In genomic region chr17:37413875-37414519, GRCh38 we compare ENCODE assay signal across 14 cellular contexts. TPM values are rescaled to one million over a fixed set of nuclear protein-coding genes. Genes with fewer than 3 reads are reported as not detected.
DNase-seq lines count a peak whose midpoint lies in the region; TF ChIP-seq lines count a peak whose summit lies in the region.
"Had no signal": no experiment of that assay in that cellular context is flagged by ENCODE, and none has a peak within 500 bp of the region (broad histone marks: within the 10 kb centered on the region; RNA-seq: fewer than 3 reads in every experiment).

No MANE protein-coding gene starts in this region.

- H3K9me3 ChIP-seq in breast epithelium (no peaks in the 10 kb centered on the region), SJCRH30 (replicated peaks) (no peaks in the 10 kb centered on the region)
- H3K9me3 ChIP-seq: neutrophil, vagina had no signal

- H3K27ac ChIP-seq in breast epithelium (no peak overlapping the region), RWPE1 (no peak overlapping the region), SJCRH30 (no peak overlapping the region)
- H3K27ac ChIP-seq: neutrophil, vagina had no signal

- H3K4me3 Mint-ChIP-seq in MCF 10A (ENCODE audit: unreplicated experiment), result no peak overlapping the region

- H3K4me1 ChIP-seq in breast epithelium (no peaks in the 10 kb centered on the region), SJCRH30 (no peaks in the 10 kb centered on the region)
- H3K4me1 ChIP-seq: vagina had no signal

- peaks cover 71% of the 10 kb centered on the region for H3K36me3 Mint-ChIP-seq in MCF 10A (ENCODE audit: insufficient read depth, unreplicated experiment)

- POLR2A ChIA-PET in MCF 10A (lab: Yijun Ruan, JAX), result interaction anchor here (0.6 to 1.0 kb wide), 5 partner anchors 9 to 1557 kb away, joined by 3 to 4 read pairs (median 3); no protein-coding TSS in a partner anchor
- POLR2A ChIA-PET in RWPE1 (lab: Yijun Ruan, JAX; ENCODE audit: low non-redundant PET), result no interaction called here

- DNase-seq in MCF 10A (ENCODE audit: unreplicated experiment), result no peak
- no peak for DNase-seq in breast epithelium (ENCODE audit: low spot score in 2 of 2)
- no peak for DNase-seq in RWPE1 (ENCODE audit: low spot score)
- DNase-seq in fibroblast of mammary gland (ENCODE audit: low read depth), result peak; percentile 25
- no peak for DNase-seq in NCI-H524 treated with DMSO at 0.1 percent for 48 hours (lab: John Stamatoyannopoulos, UW)
- no peak for DNase-seq in DMS153 (lab: John Stamatoyannopoulos, UW)
- DNase-seq in GM13976 (ENCODE audit: low spot score), result no peak
- DNase-seq in SJCRH30, result no peak
- DNase-seq: activated naive CD4-positive, alpha-beta T cell treated with anti-CD3 and anti-CD28 coated beads, Interleukin-2, amount 50 U/mL, for 16 hours; C1 segment of cervical spinal cord; NCI-H187 had no signal

- H3K36me3 ChIP-seq in breast epithelium, result no peaks in the 10 kb centered on the region
- peaks cover 55% of the 10 kb centered on the region for H3K36me3 ChIP-seq in SJCRH30

- CTCF ChIA-PET in MCF 10A (lab: Yijun Ruan, JAX), result interaction anchor here (0.6 to 1.2 kb wide), 6 partner anchors 13 to 1184 kb away, joined by 3 to 6 read pairs (median 3); no protein-coding TSS in a partner anchor
- CTCF ChIA-PET in RWPE1 (lab: Yijun Ruan, JAX), result interaction anchor here (0.6 kb wide), 2 partner anchors 39 to 402 kb away, joined by 4 to 5 read pairs; no protein-coding TSS in a partner anchor

- H3K27ac Mint-ChIP-seq in MCF 10A (ENCODE audit: low read depth, unreplicated experiment), result no peak overlapping the region

- H3K4me3 ChIP-seq in breast epithelium, result no peak overlapping the region
- H3K4me3 ChIP-seq in fibroblast of mammary gland (ENCODE audit: control insufficient read depth, low read depth, low read length), result no peak overlapping the region
- no peak overlapping the region for H3K4me3 ChIP-seq in SJCRH30
- H3K4me3 ChIP-seq: vagina had no signal

- no TSS peak for BruUV-seq in MCF 10A (replicated peaks; lab: Mats Ljungman, UMichigan)

- intact Hi-C loops in MCF 10A (cut with micrococcal nuclease) (no loop called here), breast epithelium (cut with DNase I; ENCODE audit: low total_unique reads) (loop anchor here (5.0 kb wide), 1 partner anchor 73 kb away; the partner anchor contains the start of gene DUSP14)

- H3K9me3 Mint-ChIP-seq in MCF 10A (ENCODE audit: unreplicated experiment), result no peaks in the 10 kb centered on the region

- H3K4me1 Mint-ChIP-seq in MCF 10A (ENCODE audit: insufficient read depth, unreplicated experiment), result no peaks in the 10 kb centered on the region

- no peak for TF ChIP-seq POLR2A in breast epithelium (IDR thresholded peaks at IDR 0.05)

- in situ Hi-C loops in GM13976 (cut with MboI; ENCODE audit: low sequenced_read_pairs, unreplicated experiment), result no loop called here

- H3K27me3 Mint-ChIP-seq in MCF 10A (ENCODE audit: insufficient read depth, unreplicated experiment), result no peaks in the 10 kb centered on the region

- TF ChIP-seq CTCF in MCF 10A (IDR thresholded peaks at IDR 0.05; ENCODE audit: unreplicated experiment), result peak; percentile 28
- no peak for TF ChIP-seq CTCF in breast epithelium (IDR thresholded peaks at IDR 0.05)
- TF ChIP-seq CTCF in RWPE1 (conservative IDR thresholded peaks at IDR 0.05; ENCODE audit: low read depth), result peak; percentile 28; the same call in 1 of the 2 replicates
- peak; percentile 39 for TF ChIP-seq CTCF in fibroblast of mammary gland (conservative IDR thresholded peaks at IDR 0.05; ENCODE audit: control insufficient read depth, insufficient read depth, low read depth, low read length)
- no peak for TF ChIP-seq CTCF in GM13976 (IDR thresholded peaks at IDR 0.05; ENCODE audit: borderline replicate concordance, control extremely low read depth, extremely low read depth, insufficient read depth, missing control alignments)

- no peaks in the 10 kb centered on the region for H3K27me3 ChIP-seq in breast epithelium
- no peaks in the 10 kb centered on the region for H3K27me3 ChIP-seq in SJCRH30
- H3K27me3 ChIP-seq: neutrophil, vagina had no signal

RNA-seq across cellular contexts. Expression of gene TADA2A, which starts 7.3 kb away (rescaled TPM):
- total RNA-seq in MCF 10A (2022) (25.3 and 31.3 TPM in 2 replicates), breast epithelium (10 to 100 TPM; 14.7 to 36.1 (median 26.3) TPM)
- 24.9 and 32.1 TPM in 2 replicates for total RNA-seq in SJCRH30 (2014; rRNA removed; shearing (Covaris generic))

RNA-seq across cellular contexts. Expression of gene ACACA, which starts 7.4 kb away (rescaled TPM):
- 88.6 and 100 TPM in 2 replicates for total RNA-seq in MCF 10A (2022)
- total RNA-seq in breast epithelium, result 10 to 100 TPM; 32.8 to 46.5 (median 36.1) TPM
- total RNA-seq in SJCRH30 (2014; rRNA removed; shearing (Covaris generic)), result 73.2 and 74.0 TPM in 2 replicates

RNA-seq across cellular contexts. Expression of gene C17orf78, which starts 38.2 kb away (rescaled TPM):
- total RNA-seq in MCF 10A (2022) (not detected in 2 replicates), breast epithelium (not detected)
- total RNA-seq in SJCRH30 (2014; rRNA removed; shearing (Covaris generic)), result not detected in 2 replicates
- total RNA-seq: cerebellum, vagina had no signal

Comparison
In these comparisons a context has a peak if more than half of its experiments do, and no peak if none do; other contexts are left out.
1. CTCF ChIP-seq: peak in MCF 10A (single experiment), RWPE1 (single experiment) and fibroblast of mammary gland (single experiment); none in breast epithelium (0 of 3) and GM13976 (single experiment).